ENCODE assay signal across 31 cellular contexts in the genomic region with DNA sequence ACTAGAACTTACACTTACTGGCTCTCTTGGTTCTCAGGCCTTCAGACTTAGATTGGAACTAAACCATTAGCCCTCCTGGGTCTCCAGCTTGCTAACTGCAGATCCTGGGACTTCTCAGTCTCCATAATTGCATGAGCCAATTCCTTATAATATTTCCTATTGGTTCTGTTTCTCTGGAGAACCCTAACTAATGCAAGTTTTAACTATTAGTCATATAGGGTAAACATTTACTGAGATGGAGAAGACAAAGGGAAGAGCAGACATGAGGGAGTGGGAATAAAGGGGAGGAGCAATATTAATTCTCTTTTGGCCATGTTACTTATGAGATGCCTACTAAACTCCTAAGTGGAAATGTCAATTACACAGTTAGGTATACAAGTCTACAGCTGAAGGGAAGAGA. TPM values are rescaled to one million over a fixed set of nuclear protein-coding genes. Genes with fewer than 3 reads are reported as not detected.
DNase-seq lines count a peak whose midpoint lies in the region; ATAC-seq, FAIRE-seq and TF ChIP-seq lines count a peak whose summit lies in the region.
"Had no signal": no experiment of that assay in that cellular context is flagged by ENCODE, and none has a peak within 500 bp of the region (broad histone marks: within the 10 kb centered on the region; RNA-seq: fewer than 3 reads in every experiment).

No MANE protein-coding gene starts in this region.

- H3K27ac ChIP-seq in mesenchymal stem cell (ENCODE audit: low read length, poor library complexity, severe bottlenecking): peak overlapping the region; percentile 67
- H3K27ac ChIP-seq: BLaER1, body of pancreas, gastroesophageal sphincter, left lung, neutrophil, prostate gland, testis, WERI-Rb-1 had no signal

- H3K36me3 ChIP-seq in mesenchymal stem cell (ENCODE audit: control insufficient read depth in 1 of 2, insufficient read depth in 2 of 2, low read depth in 1 of 2, low read length in 2 of 2): peaks cover 0 to 48% of the 10 kb centered on the region in 2 experiments
- H3K36me3 ChIP-seq: prostate gland had no signal

- peaks cover 5% of the 10 kb centered on the region for H3K9me3 ChIP-seq in mesenchymal stem cell (ENCODE audit: control insufficient read depth, low read length)
- H3K9me3 ChIP-seq: body of pancreas, gastroesophageal sphincter, left lung, neutrophil, prostate gland, testis had no signal

- no peak overlapping the region for H3K4ac ChIP-seq in mesenchymal stem cell (ENCODE audit: low read depth in 1 of 2, low read length in 2 of 2)

- no peak for FAIRE-seq in RCC 7860 (lab: Jason Lieb, UNC)
- FAIRE-seq: GM12891, H1 had no signal

- H2AK5ac ChIP-seq in mesenchymal stem cell (ENCODE audit: low read length, severe bottlenecking): no peak overlapping the region

- H3K4me1 ChIP-seq in mesenchymal stem cell (ENCODE audit: control insufficient read depth, insufficient read depth, low read depth, low read length): peaks cover 2% of the 10 kb centered on the region
- H3K4me1 ChIP-seq: BLaER1, body of pancreas, gastroesophageal sphincter, left lung, prostate gland, testis had no signal

- H2BK120ac ChIP-seq in mesenchymal stem cell (ENCODE audit: low read depth, low read length): no peak overlapping the region

- ATAC-seq in GM19351 (IDR thresholded peaks at IDR 0.05; ENCODE audit: unreplicated experiment): no peak
- ATAC-seq in HG02870 (IDR thresholded peaks at IDR 0.05; ENCODE audit: unreplicated experiment): no peak
- ATAC-seq: activated naive CD8-positive, alpha-beta T cell treated with anti-CD3 and anti-CD28 coated beads, Interleukin-2, amount 50 U/mL, for 24 hours; body of pancreas; gastroesophageal sphincter; left lung had no signal

- H3K14ac ChIP-seq in mesenchymal stem cell (ENCODE audit: low read length in 2 of 2): no peak overlapping the region

- no peak overlapping the region for H3K18ac ChIP-seq in mesenchymal stem cell (ENCODE audit: low read depth in 1 of 2, low read length in 2 of 2)

- no peak overlapping the region for H3K4me2 ChIP-seq in mesenchymal stem cell (ENCODE audit: low read length, poor library complexity, severe bottlenecking)
- H3K4me2 ChIP-seq: BLaER1 had no signal

- H3K27me3 ChIP-seq in mesenchymal stem cell (ENCODE audit: control insufficient read depth in 1 of 2, insufficient read depth in 1 of 2, low read length in 2 of 2): no peaks in the 10 kb centered on the region
- H3K27me3 ChIP-seq: BLaER1, body of pancreas, gastroesophageal sphincter, left lung, neutrophil, testis had no signal

- H2BK15ac ChIP-seq in mesenchymal stem cell (ENCODE audit: low read depth, poor library complexity, severe bottlenecking): no peak overlapping the region

- H3K9ac ChIP-seq in mesenchymal stem cell (ENCODE audit: low read length): no peak overlapping the region
- H3K9ac ChIP-seq: BLaER1 had no signal

- H3K4me3 ChIP-seq in fibroblast of mammary gland (ENCODE audit: control insufficient read depth, low read depth, low read length) (no peak overlapping the region), mesenchymal stem cell (ENCODE audit: insufficient read depth in 1 of 2, low read depth in 1 of 2, low read length in 2 of 2) (no peak overlapping the region)
- H3K4me3 ChIP-seq: BLaER1, body of pancreas, gastroesophageal sphincter, left lung, prostate gland, testis had no signal

- H2AFZ ChIP-seq in mesenchymal stem cell (ENCODE audit: low read depth, low read length): no peak overlapping the region

- DNase-seq in EL: peak; percentile 49
- DNase-seq in RCC 7860 (ENCODE audit: low spot score): peak; percentile 29
- peak; percentile 31 for DNase-seq in fibroblast of mammary gland (ENCODE audit: low read depth)
- peak; percentile 26 for DNase-seq in mesenchymal stem cell
- no peak for DNase-seq in DMS 273 (lab: John Stamatoyannopoulos, UW; ENCODE audit: unreplicated experiment)
- no peak for DNase-seq in activated CD4-positive, alpha-beta T cell treated with anti-CD3 and anti-CD28 coated beads for 48 hours
- DNase-seq: activated CD4-positive, alpha-beta T cell treated with anti-CD3 and anti-CD28 coated beads, Interleukin-2, amount 10 ng/mL, durations not matched to agents 7 days and 5 days; activated gamma-delta T cell treated with Interleukin-2 at 50 U/mL for 16 hours; activated naive CD8-positive, alpha-beta T cell treated with anti-CD3 and anti-CD28 coated beads, Interleukin-2, amount 50 U/mL, for 24 hours; activated T-cell treated with anti-CD3 and anti-CD28 coated beads, Interleukin-2, amount 50 U/mL, for 24 hours; body of pancreas; hippocampal formation; left lung; naive B cell; NCI-H1105 treated with DMSO at 0.1 percent for 48 hours; NCI-H2081 treated with DMSO at 0.1 percent for 48 hours; NCI-H345; Right ventricle myocardium superior; stimulated activated CD4-positive, alpha-beta T cell treated with anti-CD3 and anti-CD28 coated beads, Interleukin-15, amount 100 ng/mL, for 24 hours; stimulated activated naive CD4-positive, alpha-beta T cell; T-helper 9 cell; testis; WERI-Rb-1 had no signal

- H2BK5ac ChIP-seq in mesenchymal stem cell (ENCODE audit: low read depth, low read length, poor library complexity, severe bottlenecking): no peak overlapping the region

- TF ChIP-seq CTCF in fibroblast of mammary gland (conservative IDR thresholded peaks at IDR 0.05; ENCODE audit: control insufficient read depth, insufficient read depth, low read depth, low read length): no peak

- no peak overlapping the region for H2BK12ac ChIP-seq in mesenchymal stem cell (ENCODE audit: low read length in 2 of 2)

- H4K91ac ChIP-seq in mesenchymal stem cell (ENCODE audit: low read length): no peak overlapping the region

- no peak overlapping the region for H4K8ac ChIP-seq in mesenchymal stem cell (ENCODE audit: low read length)

- no peak overlapping the region for H3K23ac ChIP-seq in mesenchymal stem cell (ENCODE audit: low read length in 2 of 2)

- H3K79me1 ChIP-seq in mesenchymal stem cell (replicated peaks; ENCODE audit: low read length, poor library complexity, severe bottlenecking): peaks cover 4% of the 10 kb centered on the region

RNA-seq across cellular contexts. Expression of a gene that starts 25.3 kb away (rescaled TPM):
- 18.6 TPM for polyA plus RNA-seq in mesenchymal stem cell (2013, experiment 1 of 2)
- polyA plus RNA-seq in mesenchymal stem cell (2013, experiment 2 of 2): 19.2 TPM

Comparison
In these comparisons a context has a peak if more than half of its experiments do, and no peak if none do; other contexts are left out.
1. DNase-seq: peak in EL (single experiment), RCC 7860 (single experiment), fibroblast of mammary gland (single experiment) and mesenchymal stem cell (single experiment); none in DMS 273 (single experiment) and activated CD4-positive, alpha-beta T cell treated with anti-CD3 and anti-CD28 coated beads for 48 hours (single experiment).